Comparison of ENCODE assay signal across 6 cellular contexts in the genomic region with DNA sequence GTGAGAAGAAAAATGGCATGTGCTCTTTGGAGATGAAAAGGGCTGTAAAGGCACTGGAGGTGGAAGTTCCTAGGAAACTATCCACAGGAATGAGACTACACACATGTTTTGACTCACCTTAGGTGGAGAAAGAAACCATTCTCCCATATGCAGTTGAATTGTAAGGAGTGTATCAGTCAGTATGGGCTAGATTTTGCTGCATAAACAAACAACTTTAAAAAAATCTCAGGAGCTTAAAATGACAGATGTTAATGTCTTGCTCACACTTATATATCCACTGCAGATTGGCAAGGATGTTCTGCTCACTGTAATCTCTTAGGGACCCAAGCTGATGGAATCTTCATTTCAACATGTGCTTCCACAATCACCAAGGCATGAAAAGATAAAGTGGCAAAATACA.
"Had no signal": no experiment of that assay in that cellular context is flagged by ENCODE, and none has a peak within 500 bp of the region (broad histone marks: within the 10 kb centered on the region; RNA-seq: fewer than 3 reads in every experiment).

No MANE protein-coding gene starts in this region.

- FAIRE-seq: HTR-8/SVneo had no signal

- H3K9ac ChIP-seq: GM23248 had no signal

- DNase-seq: GM23248, GOT3, H9, HCEC 1CT, KG1 had no signal

- H3K4me3 ChIP-seq: GM23248 had no signal

- H2AFZ ChIP-seq: GM23248 had no signal

- H3K27ac ChIP-seq: GM23248 had no signal
